ENCODE assay signal across 7 cellular contexts in the genomic region with DNA sequence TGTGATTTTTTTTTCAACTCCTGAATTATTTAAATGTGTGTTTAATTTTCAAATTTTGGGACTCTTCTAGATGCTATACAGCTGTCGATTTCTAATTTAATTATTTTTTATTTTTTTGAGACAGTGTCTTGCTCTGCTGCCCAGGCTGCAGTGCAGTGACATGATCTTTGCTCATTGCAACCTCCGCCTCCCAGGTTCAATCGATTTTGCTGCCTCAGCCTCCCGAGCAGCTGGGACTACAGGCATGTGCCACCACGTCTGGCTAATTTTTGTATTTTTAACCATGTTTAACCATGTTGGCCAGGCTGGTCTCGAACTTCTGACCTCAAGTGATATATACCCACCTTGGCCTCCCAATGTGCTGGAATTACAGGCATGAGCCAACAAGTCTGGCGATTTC.
"Had no signal": no experiment of that assay in that cellular context is flagged by ENCODE, and none has a peak within 500 bp of the region (broad histone marks: within the 10 kb centered on the region; RNA-seq: fewer than 3 reads in every experiment).

No MANE protein-coding gene starts in this region.

- H3K27ac ChIP-seq: HL-60 had no signal

- ATAC-seq: GM23338, K562 had no signal

- H3K27ac Mint-ChIP-seq: GM23338 had no signal

- H3K4me3 Mint-ChIP-seq: GM23338, H9 had no signal

- DNase-seq: H9, HCEC 1CT, IMR-90, KG1 had no signal

- H3K4me3 ChIP-seq: GM23338, K562 had no signal
